Comparison of ENCODE assay signal across 9 cellular contexts in the genomic region with DNA sequence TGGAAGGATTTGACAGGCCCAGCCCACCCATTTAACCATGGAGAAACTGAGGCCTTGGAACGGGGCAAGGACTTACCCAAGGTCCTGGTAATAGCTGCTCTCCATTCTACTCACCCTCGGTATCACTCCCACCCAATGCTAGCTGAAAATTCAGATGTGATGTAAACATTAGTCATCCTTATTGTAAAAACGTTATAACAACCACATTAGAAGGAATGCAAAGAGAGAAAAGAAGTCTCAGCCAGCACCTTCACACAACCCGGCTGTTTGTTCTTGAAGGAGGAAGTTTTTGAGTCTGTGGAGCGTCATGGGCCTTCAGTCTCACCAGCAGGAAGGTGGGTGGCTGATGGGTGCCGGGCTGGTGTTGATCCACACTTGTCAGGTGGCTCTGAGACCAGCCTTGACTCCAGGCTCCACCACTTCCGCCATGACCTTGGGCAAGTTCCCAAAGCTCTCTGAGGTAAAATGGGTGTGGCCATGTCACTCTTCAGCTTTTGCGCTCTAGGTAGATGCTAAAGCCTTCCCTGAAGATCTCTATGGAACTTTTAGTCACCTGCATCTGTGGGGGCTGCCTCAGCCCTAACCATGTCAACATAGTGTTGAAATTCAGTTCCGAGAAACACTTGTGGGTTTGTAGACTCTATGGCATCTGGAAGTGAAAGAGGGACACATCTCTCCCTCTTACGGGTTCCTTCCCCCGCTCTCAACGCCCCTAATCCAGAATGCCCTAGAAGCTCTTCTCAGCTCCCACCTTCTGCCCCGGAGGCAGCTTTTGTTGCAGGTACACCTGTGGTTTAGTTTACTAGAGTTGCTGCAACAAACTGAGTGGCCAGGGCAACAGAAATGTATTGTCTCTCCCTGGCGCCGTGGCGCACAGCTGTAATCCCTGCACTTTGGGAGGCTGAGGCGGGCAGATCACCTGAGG. TPM values are rescaled to one million over a fixed set of nuclear protein-coding genes. Genes with fewer than 3 reads are reported as not detected.
DNase-seq lines count a peak whose midpoint lies in the region; ATAC-seq and TF ChIP-seq lines count a peak whose summit lies in the region.
"Had no signal": no experiment of that assay in that cellular context is flagged by ENCODE, and none has a peak within 500 bp of the region (broad histone marks: within the 10 kb centered on the region; RNA-seq: fewer than 3 reads in every experiment).

No MANE protein-coding gene starts in this region.

- ATAC-seq in GM21360 (IDR thresholded peaks at IDR 0.05; ENCODE audit: unreplicated experiment) = no peak
- no peak for ATAC-seq in GM21390 (IDR thresholded peaks at IDR 0.05; ENCODE audit: unreplicated experiment)

- intact Hi-C loops in vagina (cut with DNase I) = no loop called here

- H3K4me2 ChIP-seq in fibroblast of lung (ENCODE audit: extremely low read depth, insufficient read depth, low read length) = no peak overlapping the region

- H3K4me1 ChIP-seq in fibroblast of lung (ENCODE audit: control insufficient read depth, extremely low read depth, insufficient read depth, low read length) (peaks cover 3% of the 10 kb centered on the region), vagina (no peaks in the 10 kb centered on the region)

- H3K36me3 ChIP-seq in MG63 (no peaks in the 10 kb centered on the region), fibroblast of lung (ENCODE audit: control insufficient read depth, insufficient read depth, low read length) (no peaks in the 10 kb centered on the region), vagina (no peaks in the 10 kb centered on the region)

- H3K9me3 ChIP-seq in MG63 (no peaks in the 10 kb centered on the region), fibroblast of lung (ENCODE audit: control insufficient read depth, insufficient read depth, low read depth, low read length) (no peaks in the 10 kb centered on the region), vagina (no peaks in the 10 kb centered on the region)

- TF ChIP-seq CTCF in fibroblast of lung (conservative IDR thresholded peaks at IDR 0.05 in 1 of 2, IDR thresholded peaks at IDR 0.05 in 1 of 2; ENCODE audit: low read depth in 1 of 2, low read length in 2 of 2) (no peak), vagina (IDR thresholded peaks at IDR 0.05) (no peak)

- H3K4me3 ChIP-seq in MG63 = no peak overlapping the region
- H3K4me3 ChIP-seq in fibroblast of lung (replicated peaks in 1 of 4; ENCODE audit: control extremely low read depth in 1 of 4, insufficient read depth in 1 of 4, low read depth in 3 of 4, low read length in 4 of 4) = no peak overlapping the region
- no peak overlapping the region for H3K4me3 ChIP-seq in vagina

- H3K27me3 ChIP-seq in MG63 = no peaks in the 10 kb centered on the region
- H3K27me3 ChIP-seq in fibroblast of lung (ENCODE audit: control insufficient read depth, insufficient read depth, low read length) = peaks cover 6% of the 10 kb centered on the region
- no peaks in the 10 kb centered on the region for H3K27me3 ChIP-seq in vagina

- H2AFZ ChIP-seq in fibroblast of lung (ENCODE audit: low read length) = no peak overlapping the region

- DNase-seq in MG63 (peak; percentile 22), fibroblast of lung (ENCODE audit: low read depth in 2 of 2) (peak; percentile 10 to 51), NCI-H2227 (lab: John Stamatoyannopoulos, UW; ENCODE audit: unreplicated experiment) (no peak), vagina (ENCODE audit: extremely low spot score in 2 of 2) (no peak)
- peak; percentile 91 for DNase-seq in activated CD8-positive, alpha-beta memory T cell treated with anti-CD3 and anti-CD28 coated beads for 24 hours
- peak; percentile 77 for DNase-seq in stimulated activated CD8-positive, alpha-beta memory T cell treated with anti-CD3 and anti-CD28 coated beads, Interleukin-4, amount 100 ng/mL, for 24 hours (ENCODE audit: low read depth)

- no peak overlapping the region for H3K27ac ChIP-seq in fibroblast of lung (ENCODE audit: insufficient read depth, low read length)
- no peak overlapping the region for H3K27ac ChIP-seq in vagina

- H3K79me2 ChIP-seq in fibroblast of lung (ENCODE audit: control insufficient read depth, insufficient read depth, low read length) = no peaks in the 10 kb centered on the region

- H3K9ac ChIP-seq in fibroblast of lung (ENCODE audit: insufficient read depth, low read length) = no peak overlapping the region

- TF ChIP-seq POLR2A in vagina (IDR thresholded peaks at IDR 0.05) = no peak

- no peaks in the 10 kb centered on the region for H4K20me1 ChIP-seq in fibroblast of lung (ENCODE audit: control insufficient read depth, extremely low read depth, insufficient read depth, low read length)

RNA-seq across cellular contexts. Expression of gene CD6, which starts 14.8 kb away (rescaled TPM):
- not detected in 2 replicates for total RNA-seq in MG63 (2014; rRNA removed; shearing (Covaris generic); ENCODE audit: low replicate concordance)
- total RNA-seq in fibroblast of lung (not detected in 2 replicates), vagina (3.9 TPM)
- not detected in 2 replicates for polyA plus RNA-seq in fibroblast of lung
- polyA plus RNA-seq in fibroblast of lung (2012) = not detected in 2 replicates
- polyA minus RNA-seq in fibroblast of lung (ENCODE audit: low replicate concordance) = not detected in 2 replicates
- total RNA-seq: pulmonary artery endothelial cell had no signal

RNA-seq across cellular contexts. Expression of gene SLC15A3, which starts 34.3 kb away (rescaled TPM):
- not detected in 2 replicates for total RNA-seq in MG63 (2014; rRNA removed; shearing (Covaris generic); ENCODE audit: low replicate concordance)
- total RNA-seq in fibroblast of lung (19.5 and 29.9 TPM in 2 replicates), vagina (23.1 TPM)
- 5.8 and 10.5 TPM in 2 replicates for polyA plus RNA-seq in fibroblast of lung
- polyA plus RNA-seq in fibroblast of lung (2012) = 18.7 and 37.0 TPM in 2 replicates
- polyA minus RNA-seq in fibroblast of lung (ENCODE audit: low replicate concordance) = 34.8 and 117 TPM in 2 replicates

Comparison
In these comparisons a context has a peak if more than half of its experiments do, and no peak if none do; other contexts are left out.
1. DNase-seq: peak in MG63 (single experiment), activated CD8-positive, alpha-beta memory T cell treated with anti-CD3 and anti-CD28 coated beads for 24 hours (single experiment), fibroblast of lung (2 of 2) and stimulated activated CD8-positive, alpha-beta memory T cell treated with anti-CD3 and anti-CD28 coated beads, Interleukin-4, amount 100 ng/mL, for 24 hours (single experiment); none in NCI-H2227 (single experiment) and vagina (0 of 2).
2. RNA of gene SLC15A3, which starts 34.3 kb away (total RNA-seq): 19.5 to 29.9 TPM in fibroblast of lung and 23.1 TPM in vagina (single experiment); not detected in MG63; every median in the first group is over 10 times any median in the second.